Comparison of ENCODE assay signal across 9 cellular contexts in the genomic region with DNA sequence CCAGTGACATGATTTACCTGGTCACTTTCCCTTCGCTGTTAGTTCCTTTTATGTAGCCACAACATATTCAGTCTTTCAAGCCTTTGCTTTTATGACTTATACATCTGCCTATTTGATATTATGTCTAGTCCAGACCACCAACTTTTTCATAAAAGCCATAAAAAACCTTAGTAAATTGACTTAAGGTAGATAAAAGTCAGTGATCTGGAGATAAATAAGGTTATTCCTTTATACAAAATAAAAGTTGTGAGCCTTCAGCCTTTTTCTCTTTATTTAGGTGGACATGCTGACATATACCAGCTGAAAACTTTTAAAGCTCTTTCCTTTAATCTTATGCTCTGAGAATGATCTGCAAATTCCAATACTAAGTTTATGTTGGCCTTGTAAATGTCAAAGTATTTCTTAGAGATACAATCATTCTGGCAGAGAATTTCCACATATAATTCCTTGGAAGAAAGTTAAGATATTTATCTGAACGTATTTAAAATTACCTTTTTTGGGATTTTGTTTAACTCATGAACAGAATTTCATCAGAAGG.
"Had no signal": no experiment of that assay in that cellular context is flagged by ENCODE, and none has a peak within 500 bp of the region (broad histone marks: within the 10 kb centered on the region; RNA-seq: fewer than 3 reads in every experiment).

No MANE protein-coding gene starts in this region.

- H3K4me3 Mint-ChIP-seq: GM23338, H9, HFFc6 had no signal

- H3K4me2 ChIP-seq: GM23338 had no signal

- H3K9me3 ChIP-seq: HAP-1 had no signal

- H3K9me3 Mint-ChIP-seq: GM23338, H9 had no signal

- H3K4me1 ChIP-seq: HAP-1 had no signal

- H3K4me1 Mint-ChIP-seq: GM23338, H9 had no signal

- DNase-seq: GM23248, GOT3, H7, H9, HCEC 1CT, HFFc6 had no signal

- H2AFZ ChIP-seq: GM23248 had no signal

- ATAC-seq: GM23338, HCT116 had no signal

- H3K9ac ChIP-seq: GM23248 had no signal

- H3K36me3 ChIP-seq: HAP-1 had no signal

- H3K27ac ChIP-seq: GM23248 had no signal

- H3K4me3 ChIP-seq: GM23248, GM23338, HAP-1 had no signal

- H3K27ac Mint-ChIP-seq: GM23338, H9, HFFc6 had no signal
